Comparison of ENCODE assay signal across 1 cellular context in the genomic region with DNA sequence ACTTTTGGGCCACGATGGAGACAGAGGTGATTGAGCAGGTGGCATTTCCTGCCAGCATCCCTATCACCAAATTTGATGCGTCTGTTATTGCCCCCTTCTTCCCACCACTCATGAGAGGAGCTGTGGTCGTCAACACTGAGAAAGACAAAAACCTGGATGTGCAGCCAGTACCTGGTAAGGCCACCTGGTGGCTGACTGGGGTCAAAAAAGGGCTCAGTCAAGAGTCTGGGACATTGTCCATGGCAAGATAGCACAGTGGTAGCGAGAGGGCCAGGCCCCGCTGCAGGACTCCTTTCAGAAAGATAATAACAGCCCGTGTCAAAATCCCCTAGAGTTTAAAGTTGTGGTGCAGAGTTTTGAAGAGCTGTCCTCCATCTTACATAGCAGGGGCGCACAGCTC.
TF ChIP-seq lines count a peak whose summit lies in the region.

No MANE protein-coding gene starts in this region.

TF ChIP-seq in IMR-90, 13 proteins besides CTCF, POLR2A, EP300 and RAD21:
- no peak for TF ChIP-seq CEBPB (IDR thresholded peaks at IDR 0.05; ENCODE audit: low read depth, low read length)
- no peak for TF ChIP-seq MXI1 (IDR thresholded peaks at IDR 0.05; ENCODE audit: borderline replicate concordance, low read depth, low read length)
- no peak for TF ChIP-seq NFE2L2 (IDR thresholded peaks at IDR 0.05; ENCODE audit: low read depth, low read length)
- TF ChIP-seq CHD1 (IDR thresholded peaks at IDR 0.05; ENCODE audit: low read depth, low read length): no peak
